Comparison of ENCODE assay signal across 29 cellular contexts in the genomic region with DNA sequence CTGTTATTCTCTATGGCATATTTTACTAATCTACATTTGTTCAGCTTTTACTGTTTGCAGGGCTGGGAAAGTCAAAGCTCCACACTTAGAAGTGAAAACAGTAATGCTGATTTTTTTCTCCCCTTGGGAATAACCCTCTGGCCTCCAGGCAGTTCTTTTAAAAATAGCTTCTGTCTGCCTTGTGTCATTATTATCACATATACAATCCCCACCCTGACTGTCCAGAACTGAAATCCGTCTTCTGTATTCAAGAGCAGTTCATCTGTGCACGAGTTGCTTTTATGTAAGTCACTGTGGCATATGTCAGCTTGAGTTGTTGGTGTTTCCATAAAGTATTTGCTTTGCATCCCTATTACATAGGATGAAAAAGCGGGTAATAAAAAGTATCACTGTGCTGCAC.
"Had no signal": no experiment of that assay in that cellular context is flagged by ENCODE, and none has a peak within 500 bp of the region (broad histone marks: within the 10 kb centered on the region; RNA-seq: fewer than 3 reads in every experiment).

No MANE protein-coding gene starts in this region.

- H3K27me3 Mint-ChIP-seq: natural killer cell treated with Interleukin-12 subunit alpha and Interleukin-12 subunit beta and Interleukin-15 and Interleukin-18, amount 100 ng/mL, for 72 hours; stimulated activated memory B cell treated with anti-CD40 and anti-IgM and Interleukin-4, amounts not matched to agents 10 μg/mL and 1 μg/mL and 100 μg/mL, for 72 hours; stimulated activated naive CD8-positive, alpha-beta T cell treated with anti-CD3 and anti-CD28 coated beads, Interleukin-15, amount 100 ng/mL, for 72 hours had no signal

- H3K27ac ChIP-seq: left lung, pancreas, prostate gland, tibial nerve, vagina had no signal

- H3K36me3 Mint-ChIP-seq: naive thymus-derived CD4-positive, alpha-beta T cell; natural killer cell treated with Interleukin-12 subunit alpha and Interleukin-12 subunit beta and Interleukin-15 and Interleukin-18, amount 100 ng/mL, for 72 hours; stimulated activated memory B cell treated with anti-CD40 and anti-IgM and Interleukin-4, amounts not matched to agents 10 μg/mL and 1 μg/mL and 100 μg/mL, for 72 hours; type B pancreatic cell had no signal

- H3K9me3 Mint-ChIP-seq: neural crest cell; stimulated activated naive CD8-positive, alpha-beta T cell treated with anti-CD3 and anti-CD28 coated beads, Interleukin-15, amount 100 ng/mL, for 72 hours had no signal

- H3K27me3 ChIP-seq: left lung, pancreas, tibial nerve, vagina had no signal

- H3K9me3 ChIP-seq: left lung, mucosa of descending colon, pancreas, prostate gland, tibial nerve, vagina had no signal

- H3K27ac Mint-ChIP-seq: naive thymus-derived CD4-positive, alpha-beta T cell; natural killer cell treated with Interleukin-12 subunit alpha and Interleukin-12 subunit beta and Interleukin-15 and Interleukin-18, amount 100 ng/mL, for 72 hours; stimulated activated memory B cell treated with anti-CD40 and anti-IgM and Interleukin-4, amounts not matched to agents 10 μg/mL and 1 μg/mL and 100 μg/mL, for 72 hours; stimulated activated naive CD8-positive, alpha-beta T cell treated with anti-CD3 and anti-CD28 coated beads, Interleukin-15, amount 100 ng/mL, for 72 hours; type B pancreatic cell had no signal

- H3K4me3 ChIP-seq: left lung, lung, mucosa of descending colon, pancreas, prostate gland, tibial nerve, vagina had no signal

- DNase-seq: hippocampal formation; kidney glomerular epithelial cell; left cardiac atrium; left lung; midbrain; mucosa of descending colon; naive thymus-derived CD4-positive, alpha-beta T cell; nucleus accumbens; pancreas; posterior cingulate gyrus; retina; right cardiac atrium; small intestine; stimulated activated CD4-positive, alpha-beta T cell treated with anti-CD3 and anti-CD28 coated beads, Interleukin-1b, Interleukin-23, amount 100 ng/mL, for 48 hours; stimulated activated CD4-positive, alpha-beta T cell treated with anti-CD3 and anti-CD28 coated beads, Interleukin-2, amount 100 ng/mL, for 48 hours; stimulated activated CD4-positive, alpha-beta T cell treated with anti-CD3 and anti-CD28 coated beads, Interleukin-4, amount 100 ng/mL, for 4 hours; stimulated activated CD8-positive, alpha-beta memory T cell treated with anti-CD3 and anti-CD28 coated beads, Interleukin-4, amount 100 ng/mL, for 48 hours; stimulated activated naive CD4-positive, alpha-beta T cell treated with Interleukin-2 at 50 U/mL for 16 hours; stimulated activated naive CD8-positive, alpha-beta T cell treated with anti-CD3 and anti-CD28 coated beads, Interleukin-15, amount 100 ng/mL, for 72 hours; substantia nigra had no signal

- H3K4me1 ChIP-seq: left lung, pancreas, prostate gland, tibial nerve, vagina had no signal

- H3K4me3 Mint-ChIP-seq: naive thymus-derived CD4-positive, alpha-beta T cell; natural killer cell treated with Interleukin-12 subunit alpha and Interleukin-12 subunit beta and Interleukin-15 and Interleukin-18, amount 100 ng/mL, for 72 hours; neural crest cell; stimulated activated memory B cell treated with anti-CD40 and anti-IgM and Interleukin-4, amounts not matched to agents 10 μg/mL and 1 μg/mL and 100 μg/mL, for 72 hours; stimulated activated naive CD8-positive, alpha-beta T cell treated with anti-CD3 and anti-CD28 coated beads, Interleukin-15, amount 100 ng/mL, for 72 hours; type B pancreatic cell had no signal

- H3K4me1 Mint-ChIP-seq: naive thymus-derived CD4-positive, alpha-beta T cell; stimulated activated memory B cell treated with anti-CD40 and anti-IgM and Interleukin-4, amounts not matched to agents 10 μg/mL and 1 μg/mL and 100 μg/mL, for 72 hours; stimulated activated naive CD8-positive, alpha-beta T cell treated with anti-CD3 and anti-CD28 coated beads, Interleukin-15, amount 100 ng/mL, for 72 hours had no signal

- H3K36me3 ChIP-seq: left lung, pancreas, prostate gland, tibial nerve, vagina had no signal

- ATAC-seq: left cardiac atrium; left lung; mucosa of descending colon; naive thymus-derived CD4-positive, alpha-beta T cell; natural killer cell treated with Interleukin-12 subunit alpha and Interleukin-12 subunit beta and Interleukin-15 and Interleukin-18, amount 100 ng/mL, for 72 hours; pancreas; sciatic nerve; stimulated activated memory B cell treated with anti-CD40 and anti-IgM and Interleukin-4, amounts not matched to agents 10 μg/mL and 1 μg/mL and 100 μg/mL, for 72 hours; stimulated activated naive CD8-positive, alpha-beta T cell treated with anti-CD3 and anti-CD28 coated beads, Interleukin-15, amount 100 ng/mL, for 72 hours had no signal
